In genomic region chr12:108594960-108595710, GRCh38 we compare ENCODE assay signal across 20 cellular contexts. TPM values are rescaled to one million over a fixed set of nuclear protein-coding genes. Genes with fewer than 3 reads are reported as not detected.
DNase-seq lines count a peak whose midpoint lies in the region; ATAC-seq, FAIRE-seq and TF ChIP-seq lines count a peak whose summit lies in the region.
"Had no signal": no experiment of that assay in that cellular context is flagged by ENCODE, and none has a peak within 500 bp of the region (broad histone marks: within the 10 kb centered on the region; RNA-seq: fewer than 3 reads in every experiment).

No MANE protein-coding gene starts in this region.

- H3K9me3 ChIP-seq in MG63 (no peaks in the 10 kb centered on the region), small intestine (ENCODE audit: control insufficient read depth, low read depth) (no peaks in the 10 kb centered on the region), WERI-Rb-1 (ENCODE audit: severe bottlenecking) (no peaks in the 10 kb centered on the region)
- H3K9me3 ChIP-seq: left lung, prostate gland, vagina had no signal

- no peaks in the 10 kb centered on the region for H3K4me1 ChIP-seq in small intestine (ENCODE audit: control insufficient read depth in 2 of 2, insufficient read depth in 1 of 2, low read depth in 1 of 2, low read length in 1 of 2)
- H3K4me1 ChIP-seq: left lung, prostate gland had no signal

- CTCF ChIA-PET in AG04449 (lab: Yijun Ruan, JAX), result interaction anchor here (0.8 to 6.8 kb wide), 4 partner anchors 9 to 31 kb away, joined by 3 to 60 read pairs (median 3); no protein-coding TSS in a partner anchor

- H3K27ac ChIP-seq in small intestine (ENCODE audit: low read depth in 1 of 2, low read length in 1 of 2) (no peak overlapping the region), WERI-Rb-1 (no peak overlapping the region)
- H3K27ac ChIP-seq: C4-2B, left lung, prostate gland had no signal

- H3K27me3 ChIP-seq in MG63, result no peaks in the 10 kb centered on the region
- H3K27me3 ChIP-seq in small intestine (ENCODE audit: control insufficient read depth in 2 of 2, insufficient read depth in 2 of 2, low read length in 2 of 2), result no peaks in the 10 kb centered on the region
- no peaks in the 10 kb centered on the region for H3K27me3 ChIP-seq in WERI-Rb-1 (ENCODE audit: insufficient read depth, low read depth, severe bottlenecking)
- H3K27me3 ChIP-seq: vagina had no signal

- no peak for FAIRE-seq in small intestine (lab: Jason Lieb, UNC)

- POLR2A ChIA-PET in AG04449 (lab: Yijun Ruan, JAX), result interaction anchor here (1.1 kb wide), 1 partner anchor 9 kb away, joined by 3 read pairs; no protein-coding TSS in a partner anchor

- no peak for TF ChIP-seq CTCF in AG04449 (IDR thresholded peaks at IDR 0.05; ENCODE audit: insufficient read depth, low read length, missing control alignments)
- no peak for TF ChIP-seq CTCF in foreskin fibroblast (IDR thresholded peaks at IDR 0.05; ENCODE audit: low read depth, low read length)
- TF ChIP-seq CTCF in WERI-Rb-1 (IDR thresholded peaks at IDR 0.05; ENCODE audit: low read depth, low read length), result no peak

- H3K4me3 ChIP-seq in AG04449 (ENCODE audit: low read depth, low read length) (peak overlapping the region; percentile 76), MG63 (peak overlapping the region; percentile 58), foreskin fibroblast (ENCODE audit: low read depth in 1 of 2, low read length in 2 of 2) (peak overlapping the region; percentile 94 to 100), small intestine (ENCODE audit: low read depth in 1 of 2, low read length in 2 of 2) (no peak overlapping the region), WERI-Rb-1 (ENCODE audit: low read depth, low read length) (no peak overlapping the region)
- H3K4me3 ChIP-seq: prostate gland had no signal

- 87 to 91% (median 89%) methylated on average over 7 of the region's 7 CpGs for WGBS in small intestine, 3 donors

- peaks cover 31% of the 10 kb centered on the region for H3K36me3 ChIP-seq in MG63
- H3K36me3 ChIP-seq in small intestine (ENCODE audit: control insufficient read depth in 2 of 2, insufficient read depth in 2 of 2, low read length in 2 of 2), result no peaks in the 10 kb centered on the region
- H3K36me3 ChIP-seq in WERI-Rb-1, result no peaks in the 10 kb centered on the region
- H3K36me3 ChIP-seq: left lung, prostate gland, vagina had no signal

- no peak for ATAC-seq in GM19035 (IDR thresholded peaks at IDR 0.05; ENCODE audit: unreplicated experiment)
- ATAC-seq: esophagus mucosa, left lung, Right ventricle myocardium inferior had no signal

- DNase-seq in AG04449 (ENCODE audit: low read depth, low spot score) (no peak), MG63 (no peak), foreskin fibroblast (no peak), small intestine (no peak), WERI-Rb-1 (no peak)
- DNase-seq: activated CD4-positive, alpha-beta T cell treated with anti-CD3 and anti-CD28 coated beads, Interleukin-2, amount 50 U/mL, for 4 hours; activated naive CD4-positive, alpha-beta T cell treated with Interleukin-2 at 50 U/mL for 16 hours; activated T-cell treated with anti-CD3 and anti-CD28 coated beads, Interleukin-2, amount 50 U/mL, for 1 hour; effector CD4-positive, alpha-beta T cell; left lung; NCI-H1417; NCI-H69; T-helper 1 cell had no signal

RNA-seq across cellular contexts. Expression of gene TMEM119, which starts 2.7 kb away (rescaled TPM):
- total RNA-seq in MG63 (2014; rRNA removed; shearing (Covaris generic); ENCODE audit: low replicate concordance), result 24.2 and 31.2 TPM in 2 replicates
- polyA plus RNA-seq in small intestine, result 1 to 10 TPM in 2 of 3 donors, under 1 TPM in 1; 0.67 to 6.9 (median 5.1) TPM
- total RNA-seq: A172 had no signal

RNA-seq across cellular contexts. Expression of gene ISCU, which starts 32.7 kb away (rescaled TPM):
- total RNA-seq in MG63 (2014; rRNA removed; shearing (Covaris generic); ENCODE audit: low replicate concordance), result 130 and 156 TPM in 2 replicates
- 100 to 1,000 TPM; 112 to 178 (median 153) TPM for polyA plus RNA-seq in small intestine

RNA-seq across cellular contexts. Expression of gene SART3, which starts 34.2 kb away (rescaled TPM):
- total RNA-seq in MG63 (2014; rRNA removed; shearing (Covaris generic); ENCODE audit: low replicate concordance), result 27.6 and 62.9 TPM in 2 replicates
- 10 to 100 TPM; 15.9 to 19.8 (median 19.5) TPM for polyA plus RNA-seq in small intestine

RNA-seq across cellular contexts. Expression of gene SELPLG, which starts 38.6 kb away (rescaled TPM):
- 0.39 and 2.5 TPM in 2 replicates for total RNA-seq in MG63 (2014; rRNA removed; shearing (Covaris generic); ENCODE audit: low replicate concordance)
- polyA plus RNA-seq in small intestine, result 1 to 10 TPM; 1.1 to 7.2 (median 2.4) TPM

Comparison
In these comparisons a context has a peak if more than half of its experiments do, and no peak if none do; other contexts are left out.
1. H3K4me3 ChIP-seq: peak in AG04449 (single experiment), MG63 (single experiment) and foreskin fibroblast (2 of 2); none in small intestine (0 of 2) and WERI-Rb-1 (single experiment).